In genomic region chr9:33024126-33024965, GRCh38 we compare ENCODE assay signal across 8 cellular contexts. TPM values are rescaled to one million over a fixed set of nuclear protein-coding genes. Genes with fewer than 3 reads are reported as not detected.
DNase-seq lines count a peak whose midpoint lies in the region; ATAC-seq and TF ChIP-seq lines count a peak whose summit lies in the region.

No MANE protein-coding gene starts in this region.

- 0 out of 3 replicates have a peak, but pooled peaks have one; percentile 0 for ATAC-seq in DND-41 (ENCODE audit: insufficient read depth, low read depth)
- peak; percentile 15 for ATAC-seq in HG03575 (IDR thresholded peaks at IDR 0.05; ENCODE audit: extremely low read depth, insufficient number of reproducible peaks, low FRiP score, unreplicated experiment)
- peak; percentile 13 for ATAC-seq in foreskin keratinocyte
- no peak for ATAC-seq in HG03039 (IDR thresholded peaks at IDR 0.05; ENCODE audit: unreplicated experiment)

- no peaks in the 10 kb centered on the region for H3K9me3 ChIP-seq in DND-41 (ENCODE audit: insufficient read depth, low read length, severe bottlenecking)
- no peaks in the 10 kb centered on the region for H3K9me3 ChIP-seq in osteoblast (ENCODE audit: low read depth, low read length)

- peaks cover 56% of the 10 kb centered on the region for H3K4me1 ChIP-seq in DND-41 (ENCODE audit: insufficient read depth, low read length)
- peaks cover 23% of the 10 kb centered on the region for H3K4me1 ChIP-seq in foreskin keratinocyte
- peaks cover 45% of the 10 kb centered on the region for H3K4me1 ChIP-seq in osteoblast (ENCODE audit: insufficient read depth, low read length)

- H3K27me3 ChIP-seq in DND-41 (ENCODE audit: insufficient read depth, low read length, poor library complexity) (no peaks in the 10 kb centered on the region), foreskin keratinocyte (no peaks in the 10 kb centered on the region), osteoblast (ENCODE audit: insufficient read depth, low read length) (no peaks in the 10 kb centered on the region)

- H4K20me1 ChIP-seq in DND-41 (ENCODE audit: insufficient read depth, low read length): peaks cover 36% of the 10 kb centered on the region
- peaks cover 28% of the 10 kb centered on the region for H4K20me1 ChIP-seq in osteoblast (ENCODE audit: insufficient read depth, low read length)

- H3K4me2 ChIP-seq in DND-41 (ENCODE audit: insufficient read depth, low read length) (peak overlapping the region; percentile 83), osteoblast (ENCODE audit: insufficient read depth, low read length) (peak overlapping the region; percentile 100)

- H3K79me2 ChIP-seq in DND-41 (ENCODE audit: insufficient read depth, low read length) (peaks cover 94% of the 10 kb centered on the region), osteoblast (ENCODE audit: insufficient read depth, low read length) (peaks cover 95% of the 10 kb centered on the region)

- H3K4me3 ChIP-seq in DND-41 (ENCODE audit: low read depth in 1 of 2, low read length in 2 of 2): peak overlapping the region; percentile 59 to 82
- H3K4me3 ChIP-seq in osteoblast (ENCODE audit: insufficient read depth, low read length): peak overlapping the region; percentile 88

- H3K36me3 ChIP-seq in DND-41 (ENCODE audit: insufficient read depth, low read length) (peaks cover 52% of the 10 kb centered on the region), osteoblast (ENCODE audit: insufficient read depth, low read length) (peaks cover 27% of the 10 kb centered on the region)

- peak overlapping the region; percentile 94 for H3K9ac ChIP-seq in DND-41 (ENCODE audit: low read depth, low read length)

- DNase-seq in DND-41 (peak; percentile 14), foreskin keratinocyte (no peak), osteoblast (ENCODE audit: insufficient read length, low spot score, missing footprints) (peak; percentile 67), NCI-H2107 treated with DMSO at 0.1 percent for 48 hours (lab: John Stamatoyannopoulos, UW; ENCODE audit: unreplicated experiment) (no peak), ecto neural progenitor cell (ENCODE audit: low spot score) (no peak)
- peak; percentile 40 to 58 for DNase-seq in activated CD4-positive, alpha-beta T cell treated with anti-CD3 and anti-CD28 coated beads, Interleukin-2, amount 50 U/mL, for 48 hours

- peak overlapping the region; percentile 78 for H2AFZ ChIP-seq in DND-41 (ENCODE audit: low read depth, low read length)
- peak overlapping the region; percentile 88 for H2AFZ ChIP-seq in osteoblast (ENCODE audit: low read length)

- TF ChIP-seq CTCF in DND-41 (IDR thresholded peaks at IDR 0.05; ENCODE audit: borderline replicate concordance, extremely low read depth, low read length, poor library complexity, severe bottlenecking) (no peak), foreskin keratinocyte (conservative IDR thresholded peaks at IDR 0.05) (no peak), osteoblast (IDR thresholded peaks at IDR 0.05; ENCODE audit: extremely low read depth, low read depth, low read length) (no peak)

- H3K27ac ChIP-seq in DND-41 (ENCODE audit: low read length): peak overlapping the region; percentile 89
- H3K27ac ChIP-seq in foreskin keratinocyte: peak overlapping the region; percentile 72
- peak overlapping the region; percentile 96 for H3K27ac ChIP-seq in osteoblast (ENCODE audit: low read depth, low read length)

RNA-seq across cellular contexts. Expression of gene DNAJA1, which starts 0.7 kb away (rescaled TPM):
- total RNA-seq in foreskin keratinocyte (137 and 170 TPM in 2 replicates), osteoblast (64.8 and 69.1 TPM in 2 replicates)
- 116 and 146 TPM in 2 replicates for polyA plus RNA-seq in foreskin keratinocyte

RNA-seq across cellular contexts. Expression of gene APTX, which starts 22.9 kb away (rescaled TPM):
- 58.2 and 66.3 TPM in 2 replicates for total RNA-seq in foreskin keratinocyte
- 51.3 and 62.5 TPM in 2 replicates for polyA plus RNA-seq in foreskin keratinocyte
- 24.5 and 28.6 TPM in 2 replicates for total RNA-seq in osteoblast

RNA-seq across cellular contexts. Expression of gene SMU1, which starts 52.1 kb away (rescaled TPM):
- total RNA-seq in foreskin keratinocyte (22.9 and 24.8 TPM in 2 replicates), osteoblast (31.1 and 31.8 TPM in 2 replicates)
- 11.0 and 13.0 TPM in 2 replicates for polyA plus RNA-seq in foreskin keratinocyte

Comparison
In these comparisons a context has a peak if more than half of its experiments do, and no peak if none do; other contexts are left out.
1. DNase-seq: peak in DND-41 (single experiment), activated CD4-positive, alpha-beta T cell treated with anti-CD3 and anti-CD28 coated beads, Interleukin-2, amount 50 U/mL, for 48 hours (2 of 2) and osteoblast (single experiment); none in foreskin keratinocyte (0 of 2), NCI-H2107 treated with DMSO at 0.1 percent for 48 hours (single experiment) and ecto neural progenitor cell (single experiment).
2. Peak in every context shown above with its lines, with median percentiles within 50 percentile points of each other: H3K27ac ChIP-seq.